Comparison of ENCODE assay signal across 1 cellular context in genomic region chr22:41946360-41947180, GRCh38.
TF ChIP-seq lines count a peak whose summit lies in the region.

CENPM (minus strand) TSS chr22:41947152; CDS start chr22:41947076, 76 bp downstream.

TF ChIP-seq in HepG2, 621 proteins besides CTCF, POLR2A, EP300 and RAD21 (continued from another document and continues in another):
- TF ChIP-seq ZNF670 (CRISPR knock-in tag; IDR thresholded peaks at IDR 0.05; ENCODE audit: borderline replicate concordance): 0 out of 2 replicates have a peak, but pooled peaks have one; percentile 48
- TF ChIP-seq ZNF747 (CRISPR knock-in tag; IDR thresholded peaks at IDR 0.05; ENCODE audit: borderline replicate concordance): peak; percentile 65; the same call in 1 of the 2 replicates
- TF ChIP-seq, protein P1, sequence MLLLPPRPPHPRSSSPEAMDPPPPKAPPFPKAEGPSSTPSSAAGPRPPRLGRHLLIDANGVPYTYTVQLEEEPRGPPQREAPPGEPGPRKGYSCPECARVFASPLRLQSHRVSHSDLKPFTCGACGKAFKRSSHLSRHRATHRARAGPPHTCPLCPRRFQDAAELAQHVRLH (CRISPR knock-in tag; IDR thresholded peaks at IDR 0.05; ENCODE audit: borderline replicate concordance, low read depth): peak; percentile 50; the same call in 1 of the 2 replicates
- peak; percentile 69 for TF ChIP-seq MED8 (CRISPR knock-in tag; IDR thresholded peaks at IDR 0.05; ENCODE audit: insufficient replicate concordance)
- TF ChIP-seq FLYWCH1 (CRISPR knock-in tag; IDR thresholded peaks at IDR 0.05): peak; percentile 95
- no peak for TF ChIP-seq GTF2F1 (IDR thresholded peaks at IDR 0.05; ENCODE audit: low read length)
- TF ChIP-seq ZNF143 (CRISPR knock-in tag; IDR thresholded peaks at IDR 0.05): no peak; the same call in none of the 2 replicates
- no peak for TF ChIP-seq HMGXB3 (CRISPR knock-in tag; IDR thresholded peaks at IDR 0.05; ENCODE audit: borderline replicate concordance)
- no peak for TF ChIP-seq HCFC1 (IDR thresholded peaks at IDR 0.05; ENCODE audit: low read depth, low read length)
- peak; percentile 88 for TF ChIP-seq ZNF883 (CRISPR knock-in tag; IDR thresholded peaks at IDR 0.05; ENCODE audit: not compliant biosample characterization)
- no peak for TF ChIP-seq PLSCR1 (CRISPR knock-in tag; IDR thresholded peaks at IDR 0.05; ENCODE audit: borderline replicate concordance)
- peak; percentile 48; the same call in 1 of the 2 replicates for TF ChIP-seq FOSL1 (CRISPR knock-in tag; IDR thresholded peaks at IDR 0.05; ENCODE audit: borderline replicate concordance)
- TF ChIP-seq HOXA5 (CRISPR knock-in tag; IDR thresholded peaks at IDR 0.05): peak; percentile 33; the same call in 1 of the 2 replicates
- TF ChIP-seq SNAPC5 (CRISPR knock-in tag; IDR thresholded peaks at IDR 0.05; ENCODE audit: borderline replicate concordance): peak; percentile 84; the same call in 1 of the 2 replicates
- TF ChIP-seq ZSCAN21 (CRISPR knock-in tag; IDR thresholded peaks at IDR 0.05; ENCODE audit: borderline replicate concordance): peak; percentile 90
- no peak; the same call in 1 of the 2 replicates for TF ChIP-seq ZBTB20 (CRISPR knock-in tag; IDR thresholded peaks at IDR 0.05; ENCODE audit: borderline replicate concordance, low read depth)
- 0 out of 2 replicates have a peak, but pooled peaks have one; percentile 68 for TF ChIP-seq ZNF33B (CRISPR knock-in tag; IDR thresholded peaks at IDR 0.05)
- no peak for TF ChIP-seq RORA (CRISPR knock-in tag; IDR thresholded peaks at IDR 0.05)
- TF ChIP-seq ZNF713 (CRISPR knock-in tag; IDR thresholded peaks at IDR 0.05): 0 out of 2 replicates have a peak, but pooled peaks have one; percentile 30
- 0 out of 2 replicates have a peak, but pooled peaks have one; percentile 42 for TF ChIP-seq ZNF20 (CRISPR knock-in tag; IDR thresholded peaks at IDR 0.05)
- TF ChIP-seq ZNF276 (CRISPR knock-in tag; IDR thresholded peaks at IDR 0.05; ENCODE audit: low read depth): peak; percentile 26
- TF ChIP-seq DZIP1 (CRISPR knock-in tag; IDR thresholded peaks at IDR 0.05): 0 out of 2 replicates have a peak, but pooled peaks have one; percentile 31
- no peak for TF ChIP-seq ZKSCAN5 (CRISPR knock-in tag; IDR thresholded peaks at IDR 0.05)
- TF ChIP-seq, protein P2, sequence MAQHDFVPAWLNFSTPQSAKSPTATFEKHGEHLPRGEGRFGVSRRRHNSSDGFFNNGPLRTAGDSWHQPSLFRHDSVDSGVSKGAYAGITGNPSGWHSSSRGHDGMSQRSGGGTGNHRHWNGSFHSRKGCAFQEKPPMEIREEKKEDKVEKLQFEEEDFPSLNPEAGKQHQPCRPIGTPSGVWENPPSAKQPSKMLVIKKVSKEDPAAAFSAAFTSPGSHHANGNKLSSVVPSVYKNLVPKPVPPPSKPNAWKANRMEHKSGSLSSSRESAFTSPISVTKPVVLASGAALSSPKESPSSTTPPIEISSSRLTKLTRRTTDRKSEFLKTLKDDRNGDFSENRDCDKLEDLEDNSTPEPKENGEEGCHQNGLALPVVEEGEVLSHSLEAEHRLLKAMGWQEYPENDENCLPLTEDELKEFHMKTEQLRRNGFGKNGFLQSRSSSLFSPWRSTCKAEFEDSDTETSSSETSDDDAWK (CRISPR knock-in tag; IDR thresholded peaks at IDR 0.05): no peak
- TF ChIP-seq RFX1 (IDR thresholded peaks at IDR 0.05): no peak
- peak; percentile 87; the same call in 1 of the 2 replicates for TF ChIP-seq ZNF232 (CRISPR knock-in tag; IDR thresholded peaks at IDR 0.05; ENCODE audit: borderline replicate concordance)
- TF ChIP-seq ZFP1 (CRISPR knock-in tag; IDR thresholded peaks at IDR 0.05): no peak
- TF ChIP-seq MEF2D (CRISPR knock-in tag; IDR thresholded peaks at IDR 0.05): peak; percentile 84
- TF ChIP-seq RFXAP (CRISPR knock-in tag; IDR thresholded peaks at IDR 0.05; ENCODE audit: borderline replicate concordance): peak; percentile 77
- TF ChIP-seq SMAD1 (CRISPR knock-in tag; IDR thresholded peaks at IDR 0.05; ENCODE audit: borderline replicate concordance, low read depth): 0 out of 2 replicates have a peak, but pooled peaks have one; percentile 81
- TF ChIP-seq GATA4 (IDR thresholded peaks at IDR 0.05; ENCODE audit: borderline replicate concordance, low read depth): no peak
- TF ChIP-seq NR2C2 (CRISPR knock-in tag; IDR thresholded peaks at IDR 0.05; ENCODE audit: borderline replicate concordance): peak; percentile 57; the same call in 1 of the 2 replicates
- TF ChIP-seq ZC3H13 (CRISPR knock-in tag; IDR thresholded peaks at IDR 0.05): 0 out of 2 replicates have a peak, but pooled peaks have one; percentile 17
- TF ChIP-seq ZBTB44 (CRISPR knock-in tag; IDR thresholded peaks at IDR 0.05): no peak
- peak; percentile 65; the same call in 1 of the 2 replicates for TF ChIP-seq AKNA (CRISPR knock-in tag; IDR thresholded peaks at IDR 0.05; ENCODE audit: borderline replicate concordance)
- TF ChIP-seq ARNT (IDR thresholded peaks at IDR 0.05): no peak
- no peak for TF ChIP-seq ZNF513 (CRISPR knock-in tag; conservative IDR thresholded peaks at IDR 0.05)
- TF ChIP-seq KLF15 (CRISPR knock-in tag; IDR thresholded peaks at IDR 0.05; ENCODE audit: borderline replicate concordance): peak; percentile 15; the same call in 1 of the 2 replicates
- TF ChIP-seq ZNF790 (CRISPR knock-in tag; IDR thresholded peaks at IDR 0.05; ENCODE audit: borderline replicate concordance): 0 out of 2 replicates have a peak, but pooled peaks have one; percentile 90
